In the genomic region with DNA sequence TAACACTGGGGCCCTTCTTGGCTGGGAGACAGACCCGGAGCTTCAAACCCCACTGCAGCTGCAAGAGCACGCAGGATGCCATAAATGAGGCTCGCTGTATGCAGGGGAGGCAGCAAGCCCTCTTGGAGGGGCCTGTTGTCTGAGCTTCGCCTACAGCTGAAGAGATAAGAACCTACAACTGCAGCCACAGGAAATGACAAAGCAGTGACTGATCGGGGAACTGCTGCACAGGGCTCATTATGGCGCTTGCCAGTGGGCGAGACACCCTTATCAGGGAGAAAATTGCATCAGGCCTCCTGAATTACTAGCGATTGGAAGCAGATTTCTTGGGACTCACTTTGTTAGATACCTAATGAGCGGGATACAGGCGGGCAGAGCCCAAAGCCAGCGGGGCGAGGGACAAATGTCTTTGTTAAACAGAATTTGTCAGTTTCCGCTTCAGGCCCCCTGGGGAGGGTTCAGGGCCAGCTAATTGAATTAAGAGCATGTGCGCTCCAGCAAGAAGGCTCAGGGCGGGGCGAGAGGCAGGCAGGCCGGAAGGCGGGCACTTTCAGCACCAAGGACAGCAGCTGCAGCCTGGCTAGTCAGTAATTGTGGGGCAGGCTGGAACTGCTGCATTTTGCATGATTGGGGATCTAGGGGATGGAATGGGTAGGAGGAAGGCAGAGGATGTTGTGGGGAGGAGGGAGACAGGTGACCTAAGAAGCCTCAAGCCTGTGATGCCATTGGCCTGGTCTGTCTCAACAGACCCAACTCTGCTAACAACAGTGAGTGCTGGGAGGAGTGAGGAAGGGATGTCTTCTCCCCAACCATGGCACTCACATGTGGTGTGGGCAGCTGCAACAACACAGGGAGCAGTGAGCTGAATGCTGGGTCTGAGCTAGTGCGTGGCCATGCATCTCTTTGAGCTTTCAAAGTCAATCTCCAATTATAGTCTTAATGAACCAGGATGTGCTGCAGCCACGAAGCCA, we compare ENCODE assay signal across 7 cellular contexts. TPM values are rescaled to one million over a fixed set of nuclear protein-coding genes. Genes with fewer than 3 reads are reported as not detected.
DNase-seq lines count a peak whose midpoint lies in the region; ATAC-seq and TF ChIP-seq lines count a peak whose summit lies in the region.

No MANE protein-coding gene starts in this region.

- H3K9me3 ChIP-seq in lower lobe of right lung, result no peaks in the 10 kb centered on the region

- no peak overlapping the region for H3K4me3 ChIP-seq in dorsolateral prefrontal cortex
- no peak overlapping the region for H3K4me3 ChIP-seq in lower lobe of right lung

- TF ChIP-seq CTCF in dorsolateral prefrontal cortex (IDR thresholded peaks at IDR 0.05 in 54 of 56, conservative IDR thresholded peaks at IDR 0.05 in 2 of 56; ENCODE audit: low read depth in 1 of 56, partially characterized antibody in 56 of 56), result peak in 11 of 56 donors; percentile 9 to 40 (median 23)
- no peak for TF ChIP-seq CTCF in lower lobe of right lung (IDR thresholded peaks at IDR 0.05)

- no peaks in the 10 kb centered on the region for H3K36me3 ChIP-seq in lower lobe of right lung

- H3K27ac ChIP-seq in dorsolateral prefrontal cortex (no peak overlapping the region), lower lobe of right lung (no peak overlapping the region)

- H3K4me1 ChIP-seq in lower lobe of right lung, result no peaks in the 10 kb centered on the region

- peak; percentile 56 for ATAC-seq in GM19372 (IDR thresholded peaks at IDR 0.05; ENCODE audit: low read depth, unreplicated experiment)
- peak; percentile 63 to 67 for ATAC-seq in lower lobe of right lung
- no peak for ATAC-seq in HG02623 (IDR thresholded peaks at IDR 0.05; ENCODE audit: unreplicated experiment)

- peak; percentile 89 for DNase-seq in NCI-H2227 treated with DMSO at 0.1 percent for 48 hours (lab: John Stamatoyannopoulos, UW)
- DNase-seq in activated CD4-positive, alpha-beta T cell treated with anti-CD3 and anti-CD28 coated beads, Interleukin-2, amount 50 U/mL, for 4 hours, result peak; percentile 37 to 44
- DNase-seq in dorsolateral prefrontal cortex, result peak in 9 of 10 donors; percentile 13 to 72 (median 53)
- peak; percentile 76 for DNase-seq in lower lobe of right lung
- DNase-seq in stimulated activated CD8-positive, alpha-beta memory T cell treated with anti-CD3 and anti-CD28 coated beads, Interleukin-15, amount 100 ng/mL, for 1 hour (ENCODE audit: low read depth), result peak; percentile 37

- H3K27me3 ChIP-seq in dorsolateral prefrontal cortex (no peaks in the 10 kb centered on the region), lower lobe of right lung (ENCODE audit: low read depth) (peaks cover 12% of the 10 kb centered on the region)

- intact Hi-C loops in dorsolateral prefrontal cortex (cut with DNase I), result no loop called here
- intact Hi-C loops in lower lobe of right lung (cut with DNase I), result no loop called here

RNA-seq across cellular contexts. Expression of gene CCDC33, which starts 55.3 kb away (rescaled TPM):
- total RNA-seq in dorsolateral prefrontal cortex (1 to 10 TPM in 2 of 120 experiments, under 1 TPM in 16, not detected in 102; 0.14 to 2.0 (median 0.36) TPM), lower lobe of right lung (5.9 TPM)

Comparison
In these comparisons a context has a peak if more than half of its experiments do, and no peak if none do; other contexts are left out.
1. DNase-seq: peak in every context shown above with its lines; median percentile 89 in NCI-H2227 treated with DMSO at 0.1 percent for 48 hours; 76 in lower lobe of right lung; 53 in dorsolateral prefrontal cortex; 40 in activated CD4-positive, alpha-beta T cell treated with anti-CD3 and anti-CD28 coated beads, Interleukin-2, amount 50 U/mL, for 4 hours; 37 in stimulated activated CD8-positive, alpha-beta memory T cell treated with anti-CD3 and anti-CD28 coated beads, Interleukin-15, amount 100 ng/mL, for 1 hour.